In the genomic region with DNA sequence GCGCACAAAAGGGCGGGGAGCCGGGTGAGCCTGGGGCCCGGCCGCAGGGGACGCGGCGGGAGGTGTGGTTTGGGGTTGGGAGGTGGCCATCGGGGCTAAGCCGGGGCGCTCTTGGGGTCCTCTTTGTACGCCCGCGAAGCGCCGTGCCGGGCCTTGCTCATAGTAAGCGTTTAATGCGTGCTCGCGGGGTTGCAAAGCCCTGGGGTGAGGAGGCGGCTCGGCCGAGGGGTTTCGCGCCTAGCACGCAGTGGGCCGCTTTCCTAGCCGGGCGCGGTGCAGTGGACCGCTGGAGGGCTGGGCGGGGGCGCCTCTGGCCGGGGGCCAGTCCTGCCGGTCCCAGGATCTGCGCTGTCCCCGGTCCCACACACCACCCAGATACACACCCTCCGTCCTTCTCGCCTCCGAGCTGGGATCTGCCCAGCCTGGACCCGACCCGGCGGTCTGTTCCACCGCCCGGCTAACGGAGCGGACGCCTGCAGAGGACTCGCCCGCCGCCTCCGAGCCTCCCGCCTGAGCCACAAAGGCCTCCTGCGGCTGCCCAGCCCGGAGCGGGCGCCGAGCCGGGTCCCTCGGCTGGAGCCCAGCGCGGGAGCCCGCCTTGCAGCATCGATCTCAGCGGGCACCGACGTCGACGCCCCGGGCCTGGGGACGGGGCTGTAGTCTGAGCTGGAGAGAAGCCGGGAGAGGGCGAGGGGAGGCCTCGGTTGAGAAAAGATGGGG, we compare ENCODE assay signal across 8 cellular contexts. TPM values are rescaled to one million over a fixed set of nuclear protein-coding genes. Genes with fewer than 3 reads are reported as not detected.
DNase-seq lines count a peak whose midpoint lies in the region; FAIRE-seq and TF ChIP-seq lines count a peak whose summit lies in the region.

No MANE protein-coding gene starts in this region.

- H3K9me3 ChIP-seq in SK-N-SH (no peaks in the 10 kb centered on the region), endothelial cell of umbilical vein (replicated peaks; ENCODE audit: control insufficient read depth, insufficient read depth, low read length) (no peaks in the 10 kb centered on the region), parathyroid adenoma (ENCODE audit: control insufficient read depth, low read length) (no peaks in the 10 kb centered on the region)

- dilution Hi-C loops in endothelial cell of umbilical vein (cut with MboI; ENCODE audit: extremely low pct_ligation_motif_present, low sequenced_read_pairs) = no loop called here

- TF ChIP-seq CTCF in SK-N-SH (IDR thresholded peaks at IDR 0.05) = no peak
- no peak for TF ChIP-seq CTCF in endothelial cell of umbilical vein (IDR thresholded peaks at IDR 0.05; ENCODE audit: extremely low read depth in 1 of 2, insufficient read depth in 1 of 2, low read depth in 1 of 2, low read length in 2 of 2)
- no peak for TF ChIP-seq CTCF in parathyroid adenoma (IDR thresholded peaks at IDR 0.05)

- H3K4me2 ChIP-seq in SK-N-SH (peak overlapping the region; percentile 73), endothelial cell of umbilical vein (ENCODE audit: insufficient read depth, low read length) (no peak overlapping the region), parathyroid adenoma (ENCODE audit: low read length) (peak overlapping the region; percentile 51)

- H3K4me1 ChIP-seq in SK-N-SH (ENCODE audit: control insufficient read depth in 1 of 2, insufficient read depth in 2 of 2, low read depth in 1 of 2, low read length in 1 of 2) = peaks cover 0 to 44% of the 10 kb centered on the region in 2 experiments; a peak in 3 of 4 replicates
- peaks cover 4% of the 10 kb centered on the region for H3K4me1 ChIP-seq in endothelial cell of umbilical vein (ENCODE audit: control insufficient read depth, extremely low read depth, insufficient read depth, low read length)
- H3K4me1 ChIP-seq in parathyroid adenoma = peaks cover 7% of the 10 kb centered on the region

- H3K27ac ChIP-seq in SK-N-SH (ENCODE audit: low read depth in 2 of 2, low read length in 1 of 2) = peak overlapping the region in 1 of 2 experiments; percentile 87; a peak in 2 of 4 replicates
- H3K27ac ChIP-seq in endothelial cell of umbilical vein (ENCODE audit: insufficient read depth, low read depth, low read length) = no peak overlapping the region
- no peak overlapping the region for H3K27ac ChIP-seq in parathyroid adenoma

- H2AFZ ChIP-seq in SK-N-SH (ENCODE audit: low read depth) (no peak overlapping the region; the same call in 1 of the 2 replicates), endothelial cell of umbilical vein (ENCODE audit: low read depth, low read length) (no peak overlapping the region), parathyroid adenoma (peak overlapping the region; percentile 65)

- no peak overlapping the region for H3K9ac ChIP-seq in SK-N-SH
- no peak overlapping the region for H3K9ac ChIP-seq in endothelial cell of umbilical vein (replicated peaks; ENCODE audit: extremely low read depth, insufficient read depth, low read length)
- H3K9ac ChIP-seq in parathyroid adenoma = no peak overlapping the region

- TF ChIP-seq RAD21 in SK-N-SH (IDR thresholded peaks at IDR 0.05; ENCODE audit: low read length) = no peak

- TF ChIP-seq EP300 in SK-N-SH (IDR thresholded peaks at IDR 0.05; ENCODE audit: borderline replicate concordance in 1 of 2, low read depth in 1 of 2, low read length in 1 of 2) = no peak

- CTCF ChIA-PET in SK-N-SH (lab: Yijun Ruan, JAX) (interaction anchor here (1.0 to 19.4 kb wide), 13 partner anchors 7 to 417 kb away, joined by 3 to 779 read pairs (median 12); partner anchors contain the start of gene MAPRE3), endothelial cell of umbilical vein (lab: Charles Lee) (interaction anchor here (0.8 to 3.9 kb wide), 4 partner anchors 12 to 168 kb away, joined by 3 to 210 read pairs (median 10); no protein-coding TSS in a partner anchor)

- no peaks in the 10 kb centered on the region for H3K9me2 ChIP-seq in SK-N-SH

- FAIRE-seq in endothelial cell of umbilical vein (lab: Jason Lieb, UNC) = no peak

- no TSS peak for BruUV-seq in endothelial cell of umbilical vein (replicated peaks; lab: Mats Ljungman, UMichigan)

- H3K27me3 ChIP-seq in SK-N-SH (ENCODE audit: insufficient read depth) (peaks cover 76% of the 10 kb centered on the region), endothelial cell of umbilical vein (ENCODE audit: control insufficient read depth in 2 of 2, insufficient read depth in 2 of 2, low read length in 2 of 2) (peaks cover 65 to 86% of the 10 kb centered on the region in 2 experiments), parathyroid adenoma (ENCODE audit: control insufficient read depth, insufficient read depth, low read length) (peaks cover 23% of the 10 kb centered on the region)

- peak; percentile 42 for DNase-seq in activated T-cell treated with anti-CD3 and anti-CD28 coated beads, Interleukin-2, amount 50 U/mL, for 1 hour
- no peak for DNase-seq in activated T-cell treated with anti-CD3 and anti-CD28 coated beads for 4 hours
- DNase-seq in SK-N-SH = peak; percentile 85
- no peak for DNase-seq in endothelial cell of umbilical vein (ENCODE audit: low read depth, low spot score)
- DNase-seq in dermis blood vessel endothelial cell = no peak
- no peak for DNase-seq in superior temporal gyrus (ENCODE audit: extremely low spot score)
- no peak for DNase-seq in NCI-H2107 (lab: John Stamatoyannopoulos, UW)

- intact Hi-C loops in endothelial cell of umbilical vein (cut with micrococcal nuclease) = loop anchor here (2.0 to 5.0 kb wide), 3 partner anchors 74 to 239 kb away; partner anchors contain the start of gene KHK

- H3K4me3 ChIP-seq in SK-N-SH (ENCODE audit: low read depth in 2 of 2, low read length in 1 of 2) = peak overlapping the region; percentile 52 to 61
- H3K4me3 ChIP-seq in endothelial cell of umbilical vein (replicated peaks in 1 of 3; ENCODE audit: insufficient read depth in 1 of 3, low read depth in 1 of 3, low read length in 3 of 3) = no peak overlapping the region
- H3K4me3 ChIP-seq in parathyroid adenoma (ENCODE audit: low read depth, low read length) = no peak overlapping the region

- H3F3A ChIP-seq in SK-N-SH (replicated peaks; ENCODE audit: insufficient read depth) = peaks cover 4% of the 10 kb centered on the region

- H3K79me2 ChIP-seq in SK-N-SH (ENCODE audit: insufficient read depth) (no peaks in the 10 kb centered on the region), endothelial cell of umbilical vein (ENCODE audit: control insufficient read depth, insufficient read depth, low read length) (no peaks in the 10 kb centered on the region), parathyroid adenoma (no peaks in the 10 kb centered on the region)

- H3K36me3 ChIP-seq in SK-N-SH (replicated peaks in 1 of 2; ENCODE audit: control insufficient read depth in 1 of 2, insufficient read depth in 2 of 2, low read length in 1 of 2) (no peaks in the 10 kb centered on the region), endothelial cell of umbilical vein (ENCODE audit: control insufficient read depth in 2 of 2, extremely low read depth in 1 of 2, insufficient read depth in 2 of 2, low read length in 2 of 2) (no peaks in the 10 kb centered on the region), parathyroid adenoma (ENCODE audit: control insufficient read depth, insufficient read depth, low read length) (no peaks in the 10 kb centered on the region)

- no peaks in the 10 kb centered on the region for H4K20me1 ChIP-seq in SK-N-SH (ENCODE audit: insufficient read depth)
- H4K20me1 ChIP-seq in endothelial cell of umbilical vein (replicated peaks; ENCODE audit: control insufficient read depth, extremely low read depth, insufficient read depth, low read length) = no peaks in the 10 kb centered on the region

- 4% methylated on average over 13 of the region's 75 CpGs for WGBS in SK-N-SH (ENCODE audit: low lambda C conversion rate)

- POLR2A ChIA-PET in SK-N-SH (lab: Yijun Ruan, JAX) = interaction anchor here (0.7 to 5.5 kb wide), 10 partner anchors 12 to 239 kb away, joined by 3 to 51 read pairs (median 3); partner anchors contain the start of genes AGBL5 and KHK
- POLR2A ChIA-PET in endothelial cell of umbilical vein (lab: Charles Lee) = no interaction called here

- TF ChIP-seq POLR2A in endothelial cell of umbilical vein (IDR thresholded peaks at IDR 0.05; ENCODE audit: low read depth, low read length) = no peak

- H3K9me1 ChIP-seq in endothelial cell of umbilical vein (replicated peaks; ENCODE audit: control insufficient read depth, extremely low read depth, insufficient read depth, low read length) = no peaks in the 10 kb centered on the region

TF ChIP-seq in SK-N-SH, 30 proteins besides CTCF, POLR2A, EP300 and RAD21:
- peak; percentile 97 for TF ChIP-seq EZH2phosphoT487 (IDR thresholded peaks at IDR 0.05; ENCODE audit: borderline replicate concordance, low read depth)
- TF ChIP-seq MAX (IDR thresholded peaks at IDR 0.05; ENCODE audit: low read depth) = no peak
TF ChIP-seq in SK-N-SH: peak in this region for 1.

TF ChIP-seq in endothelial cell of umbilical vein, 7 proteins besides CTCF, POLR2A, EP300 and RAD21:
- TF ChIP-seq MYC (IDR thresholded peaks at IDR 0.05; ENCODE audit: low read depth, low read length) (no peak), POLR2AphosphoS5 (IDR thresholded peaks at IDR 0.05; ENCODE audit: insufficient read depth, low read depth, low read length) (no peak), EZH2 (IDR thresholded peaks at IDR 0.05; ENCODE audit: borderline replicate concordance, low read depth, low read length, severe bottlenecking) (peak; percentile 91)

RNA-seq across cellular contexts. Expression of gene DPYSL5, which starts 0.6 kb away (rescaled TPM):
- polyA plus RNA-seq in SK-N-SH (2012; rRNA removed) (0.79 and 1.8 TPM in 2 replicates), endothelial cell of umbilical vein (not detected in 2 replicates)
- polyA plus RNA-seq in SK-N-SH (2012; cell fraction: cytosol; rRNA removed) = 1.0 and 2.8 TPM in 2 replicates
- 0.64 and 1.0 TPM in 2 replicates for polyA plus RNA-seq in SK-N-SH (2012; cell fraction: nucleus; rRNA removed)
- total RNA-seq in endothelial cell of umbilical vein (not detected in 2 replicates), dermis blood vessel endothelial cell (not detected in 2 replicates)
- polyA plus RNA-seq in endothelial cell of umbilical vein (2011; cell fraction: cytosol; rRNA removed) = not detected in 2 replicates
- polyA plus RNA-seq in endothelial cell of umbilical vein (2011; cell fraction: nucleus; rRNA removed) = not detected in 2 replicates
- not detected in 2 replicates for polyA plus RNA-seq in endothelial cell of umbilical vein (2012)
- not detected in 2 replicates for polyA minus RNA-seq in endothelial cell of umbilical vein
- not detected for polyA minus RNA-seq in endothelial cell of umbilical vein (2011; cell fraction: cytosol; rRNA and poly(A)+ RNA removed)
- not detected in 2 replicates for polyA minus RNA-seq in endothelial cell of umbilical vein (2011; cell fraction: nucleus; rRNA and poly(A)+ RNA removed)

Comparison
In these comparisons a context has a peak if more than half of its experiments do, and no peak if none do; other contexts are left out.
1. DNase-seq: peak in activated T-cell treated with anti-CD3 and anti-CD28 coated beads, Interleukin-2, amount 50 U/mL, for 1 hour (single experiment) and SK-N-SH (single experiment); none in activated T-cell treated with anti-CD3 and anti-CD28 coated beads for 4 hours (single experiment), endothelial cell of umbilical vein (single experiment), dermis blood vessel endothelial cell (single experiment), superior temporal gyrus (single experiment) and NCI-H2107 (single experiment).
2. H3K4me3 ChIP-seq: peak in SK-N-SH (2 of 2); none in endothelial cell of umbilical vein (0 of 3) and parathyroid adenoma (single experiment).